ENCODE assay signal across 16 cellular contexts in the genomic region with DNA sequence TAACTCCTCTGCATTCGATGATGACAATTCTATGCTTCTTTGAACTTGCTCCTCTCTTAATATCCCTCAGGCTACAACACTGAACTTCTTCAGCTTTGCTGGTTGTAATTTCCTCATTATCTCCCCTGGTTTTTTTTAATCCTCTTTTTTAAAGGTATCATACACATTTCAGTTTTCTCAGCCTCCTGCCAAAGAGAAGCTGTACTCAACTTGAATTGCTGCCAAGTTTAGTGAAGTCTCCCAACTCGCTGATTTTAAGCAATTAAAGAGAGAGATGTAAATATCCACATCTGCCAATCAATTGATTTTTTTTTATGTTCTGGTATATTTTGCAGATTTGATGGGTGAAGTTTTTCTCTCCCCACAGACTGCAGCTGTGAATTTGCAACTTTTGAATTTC.
"Had no signal": no experiment of that assay in that cellular context is flagged by ENCODE, and none has a peak within 500 bp of the region (broad histone marks: within the 10 kb centered on the region; RNA-seq: fewer than 3 reads in every experiment).

No MANE protein-coding gene starts in this region.

- H3K4me1 ChIP-seq: gastroesophageal sphincter had no signal

- H3K27ac Mint-ChIP-seq: activated CD4-positive, alpha-beta T cell treated with anti-CD3 and anti-CD28 coated beads, Interleukin-2, amount 10 ng/mL, durations not matched to agents 24 days and 14 days; activated CD8-positive, alpha-beta T cell treated with anti-CD3 and anti-CD28 coated beads, Interleukin-2, amount 10 ng/mL, durations not matched to agents 7 days and 5 days; activated naive CD4-positive, alpha-beta T cell treated with anti-CD3 and anti-CD28 coated beads, Interleukin-2, amount 50 U/mL, for 24 hours; naive thymus-derived CD4-positive, alpha-beta T cell had no signal

- DNase-seq: activated CD4-positive, alpha-beta T cell treated with anti-CD3 and anti-CD28 coated beads, Interleukin-2, amount 10 ng/mL, durations not matched to agents 24 days and 14 days; activated CD4-positive, CD25-positive, alpha-beta regulatory T cell; activated CD8-positive, alpha-beta memory T cell treated with anti-CD3 and anti-CD28 coated beads, Interleukin-2, amount 50 U/mL, for 4 hours; activated CD8-positive, alpha-beta T cell treated with anti-CD3 and anti-CD28 coated beads, Interleukin-2, amount 10 ng/mL, durations not matched to agents 7 days and 5 days; activated effector memory CD4-positive, alpha-beta T cell treated with anti-CD3 and anti-CD28 coated beads, Interleukin-2, amount 50 U/mL, for 16 hours; activated T-cell treated with anti-CD3 and anti-CD28 coated beads, Interleukin-2, amount 50 U/mL, for 48 hours; islet precursor cell; mucosa of descending colon; naive thymus-derived CD4-positive, alpha-beta T cell; pancreas; stimulated activated CD4-positive, alpha-beta T cell treated with anti-CD3 and anti-CD28 coated beads, Interleukin-1b, Interleukin-23, amount 100 ng/mL, for 48 hours had no signal

- H3K9me3 ChIP-seq: gastroesophageal sphincter, pancreas, thoracic aorta had no signal

- H3K4me3 Mint-ChIP-seq: activated CD4-positive, alpha-beta T cell treated with anti-CD3 and anti-CD28 coated beads, Interleukin-2, amount 10 ng/mL, durations not matched to agents 24 days and 14 days; activated CD8-positive, alpha-beta T cell treated with anti-CD3 and anti-CD28 coated beads, Interleukin-2, amount 10 ng/mL, durations not matched to agents 7 days and 5 days; activated naive CD4-positive, alpha-beta T cell treated with anti-CD3 and anti-CD28 coated beads, Interleukin-2, amount 50 U/mL, for 24 hours; naive thymus-derived CD4-positive, alpha-beta T cell had no signal

- H3K9me3 Mint-ChIP-seq: activated CD4-positive, alpha-beta T cell treated with anti-CD3 and anti-CD28 coated beads, Interleukin-2, amount 10 ng/mL, durations not matched to agents 24 days and 14 days had no signal

- H3K27ac ChIP-seq: cardiac muscle cell, gastroesophageal sphincter, pancreas, thoracic aorta had no signal

- H3K36me3 Mint-ChIP-seq: activated naive CD4-positive, alpha-beta T cell treated with anti-CD3 and anti-CD28 coated beads, Interleukin-2, amount 50 U/mL, for 24 hours; naive thymus-derived CD4-positive, alpha-beta T cell had no signal

- H3K4me3 ChIP-seq: cardiac muscle cell, gastroesophageal sphincter, mucosa of descending colon, pancreas, thoracic aorta had no signal

- H3K27me3 Mint-ChIP-seq: activated CD4-positive, alpha-beta T cell treated with anti-CD3 and anti-CD28 coated beads, Interleukin-2, amount 10 ng/mL, durations not matched to agents 24 days and 14 days; naive thymus-derived CD4-positive, alpha-beta T cell had no signal

- ATAC-seq: activated CD8-positive, alpha-beta T cell treated with anti-CD3 and anti-CD28 coated beads, Interleukin-2, amount 10 ng/mL, durations not matched to agents 7 days and 5 days; gastroesophageal sphincter; left lobe of liver; mucosa of descending colon; naive thymus-derived CD4-positive, alpha-beta T cell; pancreas had no signal

- H3K27me3 ChIP-seq: cardiac muscle cell, gastroesophageal sphincter, pancreas had no signal

- H3K4me1 Mint-ChIP-seq: activated CD4-positive, alpha-beta T cell treated with anti-CD3 and anti-CD28 coated beads, Interleukin-2, amount 10 ng/mL, durations not matched to agents 24 days and 14 days; activated naive CD4-positive, alpha-beta T cell treated with anti-CD3 and anti-CD28 coated beads, Interleukin-2, amount 50 U/mL, for 24 hours; naive thymus-derived CD4-positive, alpha-beta T cell had no signal

- H3K36me3 ChIP-seq: cardiac muscle cell, gastroesophageal sphincter, pancreas, thoracic aorta had no signal
